18 cellular contexts compared by ENCODE assay signal in genomic region chr20:48194026-48194425, GRCh38.
DNase-seq lines count a peak whose midpoint lies in the region; ATAC-seq and TF ChIP-seq lines count a peak whose summit lies in the region.
"Had no signal": no experiment of that assay in that cellular context is flagged by ENCODE, and none has a peak within 500 bp of the region (broad histone marks: within the 10 kb centered on the region; RNA-seq: fewer than 3 reads in every experiment).

No MANE protein-coding gene starts in this region.

- H3K4me1 Mint-ChIP-seq in nephron = peaks cover 62% of the 10 kb centered on the region
- H3K4me1 Mint-ChIP-seq: B cell, CD14-positive monocyte had no signal

- no peaks in the 10 kb centered on the region for H3K27me3 ChIP-seq in BLaER1
- H3K27me3 ChIP-seq in adrenal gland = no peaks in the 10 kb centered on the region

- H3K9me3 ChIP-seq in BLaER1 = no peaks in the 10 kb centered on the region
- no peaks in the 10 kb centered on the region for H3K9me3 ChIP-seq in HEK293 (ENCODE audit: control insufficient read depth, insufficient read depth, low read depth, low read length)
- no peaks in the 10 kb centered on the region for H3K9me3 ChIP-seq in adrenal gland (replicated peaks in 1 of 3)

- intact Hi-C loops in adrenal gland (cut with DNase I) = no loop called here

- POLR2A ChIA-PET in HEK293 (lab: Yijun Ruan, JAX) = no interaction called here

- no peak for TF ChIP-seq POLR2A in adrenal gland (IDR thresholded peaks at IDR 0.05)

- TF ChIP-seq CTCF in HEK293 (tag by site-specific recombination; IDR thresholded peaks at IDR 0.05) = no peak
- TF ChIP-seq CTCF in nephron (IDR thresholded peaks at IDR 0.05; ENCODE audit: unreplicated experiment in 3 of 3) = no peak
- no peak for TF ChIP-seq CTCF in adrenal gland (IDR thresholded peaks at IDR 0.05)

- H3K27me3 Mint-ChIP-seq in nephron (ENCODE audit: low read depth) = peaks cover 22% of the 10 kb centered on the region

- H3K4me3 ChIP-seq in BLaER1 (no peak overlapping the region), HEK293 (ENCODE audit: low read depth, low read length) (no peak overlapping the region), adrenal gland (no peak overlapping the region)

- no peaks in the 10 kb centered on the region for H3K36me3 Mint-ChIP-seq in nephron (ENCODE audit: low read depth)
- H3K36me3 Mint-ChIP-seq: CD14-positive monocyte; CD8-positive, alpha-beta T cell had no signal

- no peak overlapping the region for H3K4me3 Mint-ChIP-seq in nephron
- H3K4me3 Mint-ChIP-seq: B cell; CD14-positive monocyte; CD8-positive, alpha-beta T cell; H9 had no signal

- H3K4me2 ChIP-seq in BLaER1 = peak overlapping the region; percentile 35
- H3K4me2 ChIP-seq: KMS-11 had no signal

- CTCF ChIA-PET in HEK293 (lab: Yijun Ruan, JAX) = no interaction called here

- in situ Hi-C loops in G401 (cut with HindIII; ENCODE audit: low sequenced_read_pairs) = no loop called here

- peaks cover 51% of the 10 kb centered on the region for H3K4me1 ChIP-seq in BLaER1
- no peaks in the 10 kb centered on the region for H3K4me1 ChIP-seq in HEK293 (ENCODE audit: control insufficient read depth, insufficient read depth, low read length)
- H3K4me1 ChIP-seq in adrenal gland (replicated peaks in 1 of 2) = no peaks in the 10 kb centered on the region

- no peak overlapping the region for H3K9ac ChIP-seq in BLaER1
- H3K9ac ChIP-seq: KMS-11 had no signal

- H3K27ac Mint-ChIP-seq in nephron = peak overlapping the region in 2 of 3 experiments; percentile 69 to 81
- H3K27ac Mint-ChIP-seq: B cell; CD14-positive monocyte; CD8-positive, alpha-beta T cell; H9 had no signal

- DNase-seq in HCEC 1CT (no peak), G401 (ENCODE audit: low spot score) (no peak), T-helper 1 cell (no peak), adrenal gland (no peak)
- DNase-seq: 8988T; CD8-positive, alpha-beta T cell; DMS 273 treated with DMSO at 0.1 percent for 48 hours; DMS53; GDM1; H9 had no signal

- H3K27ac ChIP-seq in BLaER1 (peak overlapping the region; percentile 11), HEK293 (ENCODE audit: extremely low read depth, low read depth, low read length) (no peak overlapping the region), adrenal gland (no peak overlapping the region)
- H3K27ac ChIP-seq: HL-60, KMS-11 had no signal

- H3K36me3 ChIP-seq in BLaER1 (no peaks in the 10 kb centered on the region), HEK293 (ENCODE audit: control insufficient read depth in 2 of 2, insufficient read depth in 1 of 2, low read length in 2 of 2) (no peaks in the 10 kb centered on the region), adrenal gland (replicated peaks in 1 of 2) (no peaks in the 10 kb centered on the region)

- H4K20me1 ChIP-seq in BLaER1 = no peaks in the 10 kb centered on the region

- ATAC-seq in esophagus mucosa = peak; percentile 72
- ATAC-seq: CD8-positive, alpha-beta T cell had no signal

- no peaks in the 10 kb centered on the region for H3K9me3 Mint-ChIP-seq in nephron
- H3K9me3 Mint-ChIP-seq: CD8-positive, alpha-beta T cell; H9 had no signal

- WGBS in adrenal gland, 4 donors = 66 to 100% (median 71%) methylated on average over 1 to 5 of the region's 5 CpGs

TF ChIP-seq in HEK293, 187 proteins besides CTCF, POLR2A, EP300 and RAD21:
- no peak for TF ChIP-seq ZNF132 (tag by site-specific recombination; IDR thresholded peaks at IDR 0.05; ENCODE audit: borderline replicate concordance)
- TF ChIP-seq KLF1 (tag by site-specific recombination; IDR thresholded peaks at IDR 0.05) = 0 out of 2 replicates have a peak, but pooled peaks have one; percentile 17
